Comparison of ENCODE assay signal across 14 cellular contexts in the genomic region with DNA sequence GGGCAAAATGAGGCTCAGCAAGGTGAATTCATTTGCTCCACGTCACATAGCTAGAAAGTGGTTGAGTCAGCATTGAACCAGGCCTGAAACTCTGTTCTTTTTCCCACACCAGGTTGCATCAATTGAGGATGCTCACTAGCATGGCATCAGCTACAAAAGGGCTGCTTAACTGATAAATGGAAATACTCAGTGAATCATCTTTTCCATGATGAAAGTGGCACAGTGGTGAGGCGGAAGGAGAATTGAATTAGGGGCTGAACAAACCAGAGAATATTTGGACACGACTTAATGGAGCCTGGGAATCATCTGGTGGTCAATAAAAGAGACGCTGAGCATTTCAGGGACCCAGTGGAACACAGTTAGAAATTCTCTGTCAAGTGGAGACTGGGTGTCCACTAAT.
DNase-seq lines count a peak whose midpoint lies in the region; ATAC-seq and TF ChIP-seq lines count a peak whose summit lies in the region.
"Had no signal": no experiment of that assay in that cellular context is flagged by ENCODE, and none has a peak within 500 bp of the region (broad histone marks: within the 10 kb centered on the region; RNA-seq: fewer than 3 reads in every experiment).

No MANE protein-coding gene starts in this region.

- no peak overlapping the region for H3K4me3 Mint-ChIP-seq in activated CD4-positive, alpha-beta memory T cell treated with anti-CD3 and anti-CD28 coated beads for 36 hours
- H3K4me3 Mint-ChIP-seq: CD4-positive, alpha-beta T cell had no signal

- no peaks in the 10 kb centered on the region for H3K36me3 ChIP-seq in SK-N-SH (replicated peaks in 1 of 2; ENCODE audit: control insufficient read depth in 1 of 2, insufficient read depth in 2 of 2, low read length in 1 of 2)
- H3K36me3 ChIP-seq in hepatocyte (replicated peaks; ENCODE audit: insufficient read depth, low read depth): no peaks in the 10 kb centered on the region
- no peaks in the 10 kb centered on the region for H3K36me3 ChIP-seq in Peyer's patch
- H3K36me3 ChIP-seq: HAP-1 had no signal

- H3K9me3 Mint-ChIP-seq in activated CD4-positive, alpha-beta memory T cell treated with anti-CD3 and anti-CD28 coated beads for 36 hours: no peaks in the 10 kb centered on the region
- H3K9me3 Mint-ChIP-seq: CD4-positive, alpha-beta T cell had no signal

- no peaks in the 10 kb centered on the region for H3K36me3 Mint-ChIP-seq in activated CD4-positive, alpha-beta memory T cell treated with anti-CD3 and anti-CD28 coated beads for 36 hours

- H3K4me3 ChIP-seq in SK-N-SH (ENCODE audit: low read depth in 2 of 2, low read length in 1 of 2) (no peak overlapping the region), hepatocyte (no peak overlapping the region), Peyer's patch (no peak overlapping the region)
- H3K4me3 ChIP-seq: A549, HAP-1 had no signal

- H3K4me1 ChIP-seq in SK-N-SH (ENCODE audit: control insufficient read depth in 1 of 2, insufficient read depth in 2 of 2, low read depth in 1 of 2, low read length in 1 of 2) (peaks cover 0 to 9% of the 10 kb centered on the region in 2 experiments; a peak in 2 of 4 replicates), hepatocyte (ENCODE audit: insufficient read depth) (peaks cover 9% of the 10 kb centered on the region), Peyer's patch (no peaks in the 10 kb centered on the region)
- H3K4me1 ChIP-seq: Caco-2, HAP-1 had no signal

- intact Hi-C loops in activated CD4-positive, alpha-beta memory T cell treated with anti-CD3 and anti-CD28 coated beads for 36 hours (cut with micrococcal nuclease): no loop called here

- TF ChIP-seq EP300 in SK-N-SH (IDR thresholded peaks at IDR 0.05; ENCODE audit: borderline replicate concordance in 1 of 2, low read depth in 1 of 2, low read length in 1 of 2): no peak

- no peak for DNase-seq in SK-N-SH
- DNase-seq in amniotic epithelial cell (ENCODE audit: low read depth): peak; percentile 10
- DNase-seq in hepatocyte (ENCODE audit: low spot score): peak; percentile 23
- no peak for DNase-seq in substantia nigra (lab: John Stamatoyannopoulos, UW)
- no peak for DNase-seq in Peyer's patch
- no peak for DNase-seq in activated CD4-positive, alpha-beta memory T cell treated with anti-CD3 and anti-CD28 coated beads for 36 hours
- DNase-seq: AML-193; Caco-2; CD4-positive, alpha-beta T cell had no signal

- ATAC-seq in SK-N-SH treated with all-trans-retinoic acid at 6 μM for 48 hours: peak; percentile 40; the same call in 2 of the 3 replicates
- ATAC-seq: A549 had no signal

- H3K27ac Mint-ChIP-seq in activated CD4-positive, alpha-beta memory T cell treated with anti-CD3 and anti-CD28 coated beads for 36 hours: no peak overlapping the region
- H3K27ac Mint-ChIP-seq: CD4-positive, alpha-beta T cell had no signal

- H3K9ac ChIP-seq in SK-N-SH: no peak overlapping the region

- TF ChIP-seq POLR2A in Peyer's patch (IDR thresholded peaks at IDR 0.05): no peak

- no peaks in the 10 kb centered on the region for H3F3A ChIP-seq in SK-N-SH (replicated peaks; ENCODE audit: insufficient read depth)

- H3K27me3 ChIP-seq in SK-N-SH (ENCODE audit: insufficient read depth) (no peaks in the 10 kb centered on the region), hepatocyte (no peaks in the 10 kb centered on the region), Peyer's patch (no peaks in the 10 kb centered on the region)

- H3K4me2 ChIP-seq in SK-N-SH (no peak overlapping the region), hepatocyte (no peak overlapping the region)
- H3K4me2 ChIP-seq: A549 had no signal

- TF ChIP-seq RAD21 in SK-N-SH (IDR thresholded peaks at IDR 0.05; ENCODE audit: low read length): no peak

- WGBS in SK-N-SH (ENCODE audit: low lambda C conversion rate): 51% methylated on average over 4 of the region's 4 CpGs
- 78% methylated on average over 4 of the region's 4 CpGs for WGBS in hepatocyte (ENCODE audit: low lambda C conversion rate, missing lambda C conversion rate)

- TF ChIP-seq CTCF in SK-N-SH (IDR thresholded peaks at IDR 0.05): no peak
- no peak for TF ChIP-seq CTCF in hepatocyte (IDR thresholded peaks at IDR 0.05; ENCODE audit: poor library complexity)
- no peak for TF ChIP-seq CTCF in Peyer's patch (IDR thresholded peaks at IDR 0.05)

- H3K27ac ChIP-seq in SK-N-SH (ENCODE audit: low read depth in 2 of 2, low read length in 1 of 2) (no peak overlapping the region), hepatocyte (no peak overlapping the region), substantia nigra (ENCODE audit: low read depth, low read length, poor library complexity, severe bottlenecking) (no peak overlapping the region), Peyer's patch (no peak overlapping the region)
- H3K27ac ChIP-seq: 22Rv1, A549, C4-2B had no signal

- POLR2A ChIA-PET in SK-N-SH (lab: Yijun Ruan, JAX): no interaction called here
- POLR2A ChIA-PET in activated CD4-positive, alpha-beta memory T cell treated with anti-CD3 and anti-CD28 coated beads for 36 hours (lab: Charles Lee): no interaction called here

- H3K9me3 ChIP-seq in SK-N-SH (no peaks in the 10 kb centered on the region), hepatocyte (ENCODE audit: low read depth) (no peaks in the 10 kb centered on the region), Peyer's patch (no peaks in the 10 kb centered on the region)
- H3K9me3 ChIP-seq: A549, Caco-2, HAP-1 had no signal

- H3K79me2 ChIP-seq in SK-N-SH (ENCODE audit: insufficient read depth): no peaks in the 10 kb centered on the region
- H3K79me2 ChIP-seq in hepatocyte: no peaks in the 10 kb centered on the region

- no peaks in the 10 kb centered on the region for H4K20me1 ChIP-seq in SK-N-SH (ENCODE audit: insufficient read depth)
- no peaks in the 10 kb centered on the region for H4K20me1 ChIP-seq in hepatocyte (ENCODE audit: insufficient read depth, poor library complexity, severe bottlenecking)

- no peaks in the 10 kb centered on the region for H3K4me1 Mint-ChIP-seq in activated CD4-positive, alpha-beta memory T cell treated with anti-CD3 and anti-CD28 coated beads for 36 hours (ENCODE audit: low read depth)

- no peaks in the 10 kb centered on the region for H3K27me3 Mint-ChIP-seq in activated CD4-positive, alpha-beta memory T cell treated with anti-CD3 and anti-CD28 coated beads for 36 hours
- H3K27me3 Mint-ChIP-seq: CD4-positive, alpha-beta T cell had no signal

- CTCF ChIA-PET in SK-N-SH (lab: Yijun Ruan, JAX): interaction anchor here (1.1 to 1.3 kb wide), 3 partner anchors 8 to 14 kb away, joined by 3 to 4 read pairs (median 3); no protein-coding TSS in a partner anchor
- CTCF ChIA-PET in activated CD4-positive, alpha-beta memory T cell treated with anti-CD3 and anti-CD28 coated beads for 36 hours (lab: Charles Lee): no interaction called here

- H3K9me2 ChIP-seq in SK-N-SH (no peaks in the 10 kb centered on the region), hepatocyte (replicated peaks; ENCODE audit: insufficient read depth) (no peaks in the 10 kb centered on the region)

- no peak overlapping the region for H2AFZ ChIP-seq in SK-N-SH (ENCODE audit: low read depth)
- no peak overlapping the region for H2AFZ ChIP-seq in hepatocyte

TF ChIP-seq in SK-N-SH treated with all-trans-retinoic acid at 6 μM for 48 hours, 23 proteins besides CTCF, POLR2A, EP300 and RAD21 (continues in another document):
- no peak for TF ChIP-seq TOX (CRISPR knock-in tag; IDR thresholded peaks at IDR 0.05; ENCODE audit: borderline replicate concordance)
- TF ChIP-seq ZFP30 (CRISPR knock-in tag; IDR thresholded peaks at IDR 0.05): no peak
- TF ChIP-seq ZFP3 (CRISPR knock-in tag; IDR thresholded peaks at IDR 0.05): peak; percentile 63; the same call in 1 of the 2 replicates
- no peak for TF ChIP-seq POU6F1 (CRISPR knock-in tag; IDR thresholded peaks at IDR 0.05; ENCODE audit: borderline replicate concordance, low read depth)
- peak; percentile 26; the same call in 1 of the 2 replicates for TF ChIP-seq GLIS3 (CRISPR knock-in tag; IDR thresholded peaks at IDR 0.05)

TF ChIP-seq in SK-N-SH, 30 proteins besides CTCF, POLR2A, EP300 and RAD21:
- TF ChIP-seq GATA2 (CRISPR knock-in tag; IDR thresholded peaks at IDR 0.05): no peak
- TF ChIP-seq CHD2 (IDR thresholded peaks at IDR 0.05; ENCODE audit: low read length, partially characterized antibody): no peak
- no peak for TF ChIP-seq JUND (IDR thresholded peaks at IDR 0.05)
- no peak for TF ChIP-seq GABPA (IDR thresholded peaks at IDR 0.05; ENCODE audit: low read depth)
- no peak for TF ChIP-seq MEF2A (IDR thresholded peaks at IDR 0.05; ENCODE audit: borderline replicate concordance, low read depth)
- no peak for TF ChIP-seq FOXJ3 (CRISPR knock-in tag; IDR thresholded peaks at IDR 0.05)
- TF ChIP-seq SMC3 (IDR thresholded peaks at IDR 0.05; ENCODE audit: low read depth, low read length): no peak
- no peak for TF ChIP-seq USF1 (IDR thresholded peaks at IDR 0.05; ENCODE audit: borderline replicate concordance, low read depth)
- TF ChIP-seq, protein P1, sequence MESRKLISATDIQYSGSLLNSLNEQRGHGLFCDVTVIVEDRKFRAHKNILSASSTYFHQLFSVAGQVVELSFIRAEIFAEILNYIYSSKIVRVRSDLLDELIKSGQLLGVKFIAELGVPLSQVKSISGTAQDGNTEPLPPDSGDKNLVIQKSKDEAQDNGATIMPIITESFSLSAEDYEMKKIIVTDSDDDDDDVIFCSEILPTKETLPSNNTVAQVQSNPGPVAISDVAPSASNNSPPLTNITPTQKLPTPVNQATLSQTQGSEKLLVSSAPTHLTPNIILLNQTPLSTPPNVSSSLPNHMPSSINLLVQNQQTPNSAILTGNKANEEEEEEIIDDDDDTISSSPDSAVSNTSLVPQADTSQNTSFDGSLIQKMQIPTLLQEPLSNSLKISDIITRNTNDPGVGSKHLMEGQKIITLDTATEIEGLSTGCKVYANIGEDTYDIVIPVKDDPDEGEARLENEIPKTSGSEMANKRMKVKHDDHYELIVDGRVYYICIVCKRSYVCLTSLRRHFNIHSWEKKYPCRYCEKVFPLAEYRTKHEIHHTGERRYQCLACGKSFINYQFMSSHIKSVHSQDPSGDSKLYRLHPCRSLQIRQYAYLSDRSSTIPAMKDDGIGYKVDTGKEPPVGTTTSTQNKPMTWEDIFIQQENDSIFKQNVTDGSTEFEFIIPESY (IDR thresholded peaks at IDR 0.05; ENCODE audit: borderline replicate concordance, low read depth): no peak

Comparison
In these comparisons a context has a peak if more than half of its experiments do, and no peak if none do; other contexts are left out.
1. DNase-seq: peak in amniotic epithelial cell (single experiment) and hepatocyte (single experiment); none in SK-N-SH (single experiment), substantia nigra (0 of 49), Peyer's patch (0 of 3) and activated CD4-positive, alpha-beta memory T cell treated with anti-CD3 and anti-CD28 coated beads for 36 hours (single experiment).